Comparison of ENCODE assay signal across 8 cellular contexts in genomic region chr10:14543048-14543903, GRCh38.
DNase-seq lines count a peak whose midpoint lies in the region; ATAC-seq, FAIRE-seq and TF ChIP-seq lines count a peak whose summit lies in the region.

No MANE protein-coding gene starts in this region.

- no peak for TF ChIP-seq POLR2A in sigmoid colon (IDR thresholded peaks at IDR 0.05)

- H3K4me1 ChIP-seq in DND-41 (ENCODE audit: insufficient read depth, low read length) = no peaks in the 10 kb centered on the region
- peaks cover 11% of the 10 kb centered on the region for H3K4me1 ChIP-seq in astrocyte (ENCODE audit: insufficient read depth, low read length)
- H3K4me1 ChIP-seq in lung (ENCODE audit: control insufficient read depth in 2 of 2, insufficient read depth in 2 of 2, low read length in 2 of 2) = peaks cover 0 to 10% of the 10 kb centered on the region in 2 donors
- H3K4me1 ChIP-seq in sigmoid colon = peaks cover 0 to 14% (median 5%) of the 10 kb centered on the region in 4 donors

- H3K4me3 ChIP-seq in DND-41 (ENCODE audit: low read depth in 1 of 2, low read length in 2 of 2) = no peak overlapping the region
- no peak overlapping the region for H3K4me3 ChIP-seq in astrocyte (ENCODE audit: insufficient read depth, low read depth, low read length)
- H3K4me3 ChIP-seq in lung = no peak overlapping the region
- H3K4me3 ChIP-seq in sigmoid colon = no peak overlapping the region

- WGBS in lung, 2 donors = 19 to 36% methylated on average over 11 of the region's 11 CpGs
- WGBS in sigmoid colon, 2 donors = 52 to 78% methylated on average over 11 of the region's 11 CpGs

- H3K79me2 ChIP-seq in DND-41 (ENCODE audit: insufficient read depth, low read length) (no peaks in the 10 kb centered on the region), astrocyte (ENCODE audit: insufficient read depth, low read length) (peaks cover 21% of the 10 kb centered on the region)

- no peak for ATAC-seq in DND-41 (ENCODE audit: insufficient read depth, low read depth)
- ATAC-seq in HG03354 (IDR thresholded peaks at IDR 0.05; ENCODE audit: poor library complexity, severe bottlenecking, unreplicated experiment) = peak; percentile 56
- ATAC-seq in lung (ENCODE audit: insufficient read depth, low FRiP score) = no peak
- no peak for ATAC-seq in HG02759 (IDR thresholded peaks at IDR 0.05; ENCODE audit: unreplicated experiment)
- no peak for ATAC-seq in GM19351 (IDR thresholded peaks at IDR 0.05; ENCODE audit: unreplicated experiment)

- peaks cover 17% of the 10 kb centered on the region for H3K4me1 Mint-ChIP-seq in astrocyte (ENCODE audit: low read depth, unreplicated experiment)

- peaks cover 3% of the 10 kb centered on the region for H3K27me3 ChIP-seq in DND-41 (ENCODE audit: insufficient read depth, low read length, poor library complexity)
- H3K27me3 ChIP-seq in astrocyte (ENCODE audit: insufficient read depth, low read length) = no peaks in the 10 kb centered on the region
- H3K27me3 ChIP-seq in lung (ENCODE audit: control insufficient read depth, insufficient read depth) = no peaks in the 10 kb centered on the region
- H3K27me3 ChIP-seq in sigmoid colon = no peaks in the 10 kb centered on the region

- H3K4me3 Mint-ChIP-seq in astrocyte (ENCODE audit: unreplicated experiment) = no peak overlapping the region

- TF ChIP-seq CTCF in DND-41 (IDR thresholded peaks at IDR 0.05; ENCODE audit: borderline replicate concordance, extremely low read depth, low read length, poor library complexity, severe bottlenecking) (peak; percentile 52), astrocyte (IDR thresholded peaks at IDR 0.05; ENCODE audit: insufficient read depth, low read depth, low read length) (peak; percentile 25), lung (IDR thresholded peaks at IDR 0.05; ENCODE audit: control extremely low read depth, extremely low read depth) (peak; percentile 42), sigmoid colon (IDR thresholded peaks at IDR 0.05) (no peak)

- H3K36me3 Mint-ChIP-seq in astrocyte (ENCODE audit: low read depth, unreplicated experiment) = peaks cover 15% of the 10 kb centered on the region

- H3K9me3 Mint-ChIP-seq in astrocyte (ENCODE audit: unreplicated experiment) = no peaks in the 10 kb centered on the region

- no peak for FAIRE-seq in astrocyte (lab: Jason Lieb, UNC)

- no peak overlapping the region for H3K27ac Mint-ChIP-seq in astrocyte (ENCODE audit: unreplicated experiment)

- H3K27me3 Mint-ChIP-seq in astrocyte (ENCODE audit: low read depth, unreplicated experiment) = peaks cover 2% of the 10 kb centered on the region

- intact Hi-C loops in sigmoid colon (cut with DNase I) = no loop called here

- H4K20me1 ChIP-seq in DND-41 (ENCODE audit: insufficient read depth, low read length) (no peaks in the 10 kb centered on the region), astrocyte (ENCODE audit: insufficient read depth, low read length) (peaks cover 5% of the 10 kb centered on the region)

- H3K27ac ChIP-seq in DND-41 (ENCODE audit: low read length) (no peak overlapping the region), astrocyte (ENCODE audit: low read depth, low read length) (peak overlapping the region; percentile 2), lung (ENCODE audit: low read depth in 1 of 2, low read length in 1 of 2) (peak overlapping the region in 1 of 2 donors; percentile 77), sigmoid colon (peak overlapping the region in 2 of 4 donors; percentile 6 to 36)

- H3K9ac ChIP-seq in DND-41 (ENCODE audit: low read depth, low read length) = no peak overlapping the region
- H3K9ac ChIP-seq in astrocyte (ENCODE audit: low read length) = peak overlapping the region; percentile 12

- H3K4me2 ChIP-seq in DND-41 (ENCODE audit: insufficient read depth, low read length) (no peak overlapping the region), astrocyte (ENCODE audit: low read length) (no peak overlapping the region)

- H3K9me3 ChIP-seq in DND-41 (ENCODE audit: insufficient read depth, low read length, severe bottlenecking) (no peaks in the 10 kb centered on the region), astrocyte (ENCODE audit: insufficient read depth, low read depth, low read length) (no peaks in the 10 kb centered on the region), lung (ENCODE audit: control insufficient read depth in 2 of 2, insufficient read depth in 1 of 2, low read length in 1 of 2) (no peaks in the 10 kb centered on the region), sigmoid colon (no peaks in the 10 kb centered on the region)

- no peaks in the 10 kb centered on the region for H3K36me3 ChIP-seq in DND-41 (ENCODE audit: insufficient read depth, low read length)
- no peaks in the 10 kb centered on the region for H3K36me3 ChIP-seq in astrocyte (ENCODE audit: insufficient read depth, low read length)
- peaks cover 0 to 3% of the 10 kb centered on the region in 2 donors for H3K36me3 ChIP-seq in lung (ENCODE audit: control insufficient read depth in 2 of 2, insufficient read depth in 2 of 2, low read length in 2 of 2)
- no peaks in the 10 kb centered on the region for H3K36me3 ChIP-seq in sigmoid colon

- H2AFZ ChIP-seq in DND-41 (ENCODE audit: low read depth, low read length) = no peak overlapping the region
- no peak overlapping the region for H2AFZ ChIP-seq in astrocyte (ENCODE audit: low read depth, low read length)

- TF ChIP-seq EP300 in sigmoid colon (IDR thresholded peaks at IDR 0.05) = no peak

- peak; percentile 17 for DNase-seq in DND-41
- DNase-seq in astrocyte (ENCODE audit: low read depth) = no peak
- no peak for DNase-seq in lung (ENCODE audit: low spot score)
- DNase-seq in sigmoid colon = no peak
- DNase-seq in DMS79 (lab: John Stamatoyannopoulos, UW) = no peak

Comparison
In these comparisons a context has a peak if more than half of its experiments do, and no peak if none do; other contexts are left out.
1. CTCF ChIP-seq: peak in DND-41 (single experiment), astrocyte (single experiment) and lung (single experiment); none in sigmoid colon (0 of 4).